9 cellular contexts compared by ENCODE assay signal in genomic region chr9:123225374-123225813, GRCh38. TPM values are rescaled to one million over a fixed set of nuclear protein-coding genes. Genes with fewer than 3 reads are reported as not detected.
DNase-seq lines count a peak whose midpoint lies in the region; ATAC-seq and TF ChIP-seq lines count a peak whose summit lies in the region.
"Had no signal": no experiment of that assay in that cellular context is flagged by ENCODE, and none has a peak within 500 bp of the region (broad histone marks: within the 10 kb centered on the region; RNA-seq: fewer than 3 reads in every experiment).

No MANE protein-coding gene starts in this region.

- no peaks in the 10 kb centered on the region for H3K36me3 ChIP-seq in testis (ENCODE audit: low read depth, missing control alignments)

- H3K27me3 Mint-ChIP-seq in activated CD4-positive, alpha-beta T cell treated with anti-CD3 and anti-CD28 coated beads, Interleukin-2, amount 10 ng/mL, durations not matched to agents 24 days and 14 days: peaks cover 2% of the 10 kb centered on the region
- no peaks in the 10 kb centered on the region for H3K27me3 Mint-ChIP-seq in effector memory CD8-positive, alpha-beta T cell
- no peaks in the 10 kb centered on the region for H3K27me3 Mint-ChIP-seq in natural killer cell (ENCODE audit: low read depth in 2 of 2)

- peak; percentile 85 for ATAC-seq in GM21786 (IDR thresholded peaks at IDR 0.05; ENCODE audit: unreplicated experiment)
- ATAC-seq in effector memory CD8-positive, alpha-beta T cell (replicated peaks): peak; percentile 99
- ATAC-seq in natural killer cell: peak; percentile 76 to 91 (median 90)

- no peaks in the 10 kb centered on the region for H3K9me3 Mint-ChIP-seq in activated CD4-positive, alpha-beta T cell treated with anti-CD3 and anti-CD28 coated beads, Interleukin-2, amount 10 ng/mL, durations not matched to agents 24 days and 14 days
- H3K9me3 Mint-ChIP-seq in effector memory CD8-positive, alpha-beta T cell: no peaks in the 10 kb centered on the region
- H3K9me3 Mint-ChIP-seq in natural killer cell: no peaks in the 10 kb centered on the region

- H3K4me1 ChIP-seq in testis: no peaks in the 10 kb centered on the region

- H3K4me3 Mint-ChIP-seq in activated CD4-positive, alpha-beta T cell treated with anti-CD3 and anti-CD28 coated beads, Interleukin-2, amount 10 ng/mL, durations not matched to agents 24 days and 14 days: peak overlapping the region; percentile 54
- no peak overlapping the region for H3K4me3 Mint-ChIP-seq in effector memory CD8-positive, alpha-beta T cell
- H3K4me3 Mint-ChIP-seq in natural killer cell: no peak overlapping the region

- 47 to 58% methylated on average over 4 of the region's 4 CpGs for WGBS in testis, 2 donors

- intact Hi-C loops in activated CD4-positive, alpha-beta T cell treated with anti-CD3 and anti-CD28 coated beads, Interleukin-2, amount 10 ng/mL, durations not matched to agents 24 days and 14 days (cut with micrococcal nuclease): loop anchor here (1.0 to 10.0 kb wide), 7 partner anchors 43 to 821 kb away; partner anchors contain the start of genes RABGAP1 and STRBP
- intact Hi-C loops in natural killer cell (cut with micrococcal nuclease) (no loop called here), testis (cut with DNase I; ENCODE audit: low total_unique reads) (no loop called here)

- no peak for TF ChIP-seq POLR2A in testis (IDR thresholded peaks at IDR 0.05)

- H3K36me3 Mint-ChIP-seq in activated CD4-positive, alpha-beta T cell treated with anti-CD3 and anti-CD28 coated beads, Interleukin-2, amount 10 ng/mL, durations not matched to agents 24 days and 14 days (ENCODE audit: low read depth): no peaks in the 10 kb centered on the region
- no peaks in the 10 kb centered on the region for H3K36me3 Mint-ChIP-seq in effector memory CD8-positive, alpha-beta T cell (ENCODE audit: insufficient read depth)
- no peaks in the 10 kb centered on the region for H3K36me3 Mint-ChIP-seq in natural killer cell

- no peak for TF ChIP-seq CTCF in natural killer cell (IDR thresholded peaks at IDR 0.05)
- peak in 1 of 3 experiments; percentile 28 for TF ChIP-seq CTCF in testis (IDR thresholded peaks at IDR 0.05)

- H3K27ac ChIP-seq in testis: no peak overlapping the region

- H3K9me3 ChIP-seq in testis: no peaks in the 10 kb centered on the region

- H3K27ac Mint-ChIP-seq in activated CD4-positive, alpha-beta T cell treated with anti-CD3 and anti-CD28 coated beads, Interleukin-2, amount 10 ng/mL, durations not matched to agents 24 days and 14 days: peak overlapping the region; percentile 78
- H3K27ac Mint-ChIP-seq in effector memory CD8-positive, alpha-beta T cell: peak overlapping the region in 1 of 2 donors; percentile 21
- H3K27ac Mint-ChIP-seq in natural killer cell: peak overlapping the region in 1 of 2 donors; percentile 8

- DNase-seq in NCI-H446 (lab: John Stamatoyannopoulos, UW): peak; percentile 21 to 43
- no peak for DNase-seq in NCI-H446 treated with DMSO at 0.1 percent for 48 hours (lab: John Stamatoyannopoulos, UW)
- peak; percentile 41 for DNase-seq in Jurkat, Clone E6-1 (ENCODE audit: low read depth, low spot score)
- peak; percentile 85 for DNase-seq in activated CD4-positive, alpha-beta T cell treated with anti-CD3 and anti-CD28 coated beads, Interleukin-2, amount 10 ng/mL, durations not matched to agents 24 days and 14 days
- DNase-seq in effector memory CD8-positive, alpha-beta T cell: peak; percentile 4 to 18 (median 15)
- DNase-seq in natural killer cell: no peak
- peak; percentile 58 for DNase-seq in testis
- DNase-seq: right cardiac atrium had no signal

- H3K27me3 ChIP-seq in testis: no peaks in the 10 kb centered on the region

- H3K4me1 Mint-ChIP-seq in activated CD4-positive, alpha-beta T cell treated with anti-CD3 and anti-CD28 coated beads, Interleukin-2, amount 10 ng/mL, durations not matched to agents 24 days and 14 days: peaks cover 21% of the 10 kb centered on the region
- peaks cover 12 to 13% of the 10 kb centered on the region in 2 donors for H3K4me1 Mint-ChIP-seq in effector memory CD8-positive, alpha-beta T cell (ENCODE audit: low read depth in 2 of 2)
- peaks cover 15 to 18% of the 10 kb centered on the region in 2 donors for H3K4me1 Mint-ChIP-seq in natural killer cell

- no peak overlapping the region for H3K4me3 ChIP-seq in Jurkat, Clone E6-1 (ENCODE audit: low read length)
- no peak overlapping the region for H3K4me3 ChIP-seq in testis

RNA-seq across cellular contexts. Expression of gene STRBP, which starts 43.0 kb away (rescaled TPM):
- 73.3 TPM for polyA plus RNA-seq in Jurkat, Clone E6-1 (2012; ENCODE audit: insufficient read depth, insufficient read length)
- 25.1 and 25.8 TPM in 2 replicates for total RNA-seq in activated CD4-positive, alpha-beta T cell treated with anti-CD3 and anti-CD28 coated beads, Interleukin-2, amount 10 ng/mL, durations not matched to agents 24 days and 14 days
- total RNA-seq in natural killer cell (1 to 10 TPM; 6.0 to 8.3 (median 7.9) TPM), testis (10 to 100 TPM; 47.8 to 66.5 TPM)
- 102 TPM for polyA plus RNA-seq in testis (ENCODE audit: insufficient read depth, low read depth, low replicate concordance)

Comparison
In these comparisons a context has a peak if more than half of its experiments do, and no peak if none do; other contexts are left out.
1. DNase-seq: peak in NCI-H446 (2 of 2), Jurkat, Clone E6-1 (single experiment), activated CD4-positive, alpha-beta T cell treated with anti-CD3 and anti-CD28 coated beads, Interleukin-2, amount 10 ng/mL, durations not matched to agents 24 days and 14 days (single experiment), effector memory CD8-positive, alpha-beta T cell (3 of 3) and testis (single experiment); none in NCI-H446 treated with DMSO at 0.1 percent for 48 hours (single experiment) and natural killer cell (single experiment).
2. Peak in every context shown above with its lines, with median percentiles within 50 percentile points of each other: ATAC-seq.